ENCODE assay signal across 1 cellular context in the genomic region with DNA sequence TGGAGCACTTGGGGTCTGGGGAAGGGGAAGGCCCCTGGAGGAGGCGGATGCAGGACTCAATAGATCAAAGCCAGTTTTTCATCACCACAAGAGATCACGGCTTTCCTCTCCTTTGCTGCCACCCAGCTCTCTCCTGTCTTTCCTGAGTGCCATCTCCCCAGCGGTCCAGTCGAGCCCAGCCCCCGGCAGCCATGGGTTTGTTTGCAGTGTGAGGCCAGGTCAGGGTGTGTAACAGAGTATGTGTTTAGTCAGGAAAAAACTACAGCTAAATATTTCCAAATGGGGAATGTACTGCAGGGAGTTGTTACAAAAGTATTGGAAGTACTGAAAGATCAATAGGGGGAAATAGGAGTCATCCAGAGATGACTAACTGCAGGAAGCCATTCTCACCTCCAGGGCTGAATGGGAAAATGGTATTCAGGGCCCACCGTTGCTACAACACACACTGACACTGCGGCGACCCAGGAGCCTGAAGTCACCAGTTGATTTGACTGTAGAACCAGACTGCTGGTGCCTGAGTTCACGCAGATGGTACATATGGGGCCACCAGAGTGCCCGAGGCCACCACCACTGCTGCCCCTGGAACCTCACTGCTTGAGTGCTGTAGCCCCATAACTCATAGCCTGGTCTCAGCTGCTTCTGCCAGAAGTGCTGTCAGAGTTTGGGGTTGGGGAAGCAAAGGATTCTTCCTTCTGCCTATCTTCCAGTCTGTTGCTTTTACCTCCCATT.
TF ChIP-seq lines count a peak whose summit lies in the region.

No MANE protein-coding gene starts in this region.

TF ChIP-seq in SK-N-SH treated with all-trans-retinoic acid at 6 μM for 48 hours, 23 proteins besides CTCF, POLR2A, EP300 and RAD21 (continued from another document):
- TF ChIP-seq, protein P1, sequence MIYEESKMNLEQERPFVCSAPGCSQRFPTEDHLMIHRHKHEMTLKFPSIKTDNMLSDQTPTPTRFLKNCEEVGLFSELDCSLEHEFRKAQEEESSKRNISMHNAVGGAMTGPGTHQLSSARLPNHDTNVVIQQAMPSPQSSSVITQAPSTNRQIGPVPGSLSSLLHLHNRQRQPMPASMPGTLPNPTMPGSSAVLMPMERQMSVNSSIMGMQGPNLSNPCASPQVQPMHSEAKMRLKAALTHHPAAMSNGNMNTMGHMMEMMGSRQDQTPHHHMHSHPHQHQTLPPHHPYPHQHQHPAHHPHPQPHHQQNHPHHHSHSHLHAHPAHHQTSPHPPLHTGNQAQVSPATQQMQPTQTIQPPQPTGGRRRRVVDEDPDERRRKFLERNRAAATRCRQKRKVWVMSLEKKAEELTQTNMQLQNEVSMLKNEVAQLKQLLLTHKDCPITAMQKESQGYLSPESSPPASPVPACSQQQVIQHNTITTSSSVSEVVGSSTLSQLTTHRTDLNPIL (CRISPR knock-in tag; IDR thresholded peaks at IDR 0.05; ENCODE audit: low read depth) = no peak
- TF ChIP-seq TOX (CRISPR knock-in tag; IDR thresholded peaks at IDR 0.05; ENCODE audit: borderline replicate concordance) = no peak
